ENCODE assay signal across 8 cellular contexts in the genomic region with DNA sequence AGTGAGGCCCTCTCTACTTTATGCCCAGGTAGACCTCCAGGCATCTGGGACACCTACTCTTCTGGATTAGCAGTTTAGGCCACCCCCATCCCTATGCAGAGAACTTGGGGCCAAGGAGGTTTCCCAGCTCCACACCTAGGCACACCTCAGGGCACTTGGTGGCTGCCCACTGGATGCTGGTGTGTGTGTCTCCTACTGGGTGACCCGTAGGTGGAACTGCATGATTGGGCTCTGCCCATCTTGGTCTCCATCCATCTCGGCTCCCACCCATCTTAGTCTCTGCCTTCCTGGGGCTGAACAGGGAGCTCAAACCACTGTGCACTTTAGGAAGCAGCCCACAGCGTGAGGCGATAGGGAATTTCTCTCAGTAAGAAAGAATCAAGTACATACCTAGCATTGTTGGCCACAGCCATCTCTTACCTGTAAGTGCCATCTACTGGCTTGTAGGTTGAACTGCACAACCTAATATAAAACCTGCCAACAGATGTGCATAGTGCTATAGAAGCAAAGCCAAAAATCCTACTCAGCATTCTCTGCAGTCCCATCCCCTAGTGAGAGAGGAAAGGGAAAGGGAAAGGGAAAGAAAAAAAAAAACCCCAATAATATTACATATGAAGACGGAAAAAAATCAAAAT.
A peak's percentile ranks its signal among the peaks of the same experiment; 100 is the strongest.
DNase-seq lines count a peak whose midpoint lies in the region; ATAC-seq and TF ChIP-seq lines count a peak whose summit lies in the region.

No MANE protein-coding gene starts in this region.

- peak; percentile 55 for ATAC-seq in stimulated activated naive CD8-positive, alpha-beta T cell treated with anti-CD3 and anti-CD28 coated beads, Interleukin-15, amount 100 ng/mL, for 72 hours
- ATAC-seq in stimulated activated naive CD8-positive, alpha-beta T cell treated with anti-CD3 and anti-CD28 coated beads, Interleukin-15, Interleukin-2, amounts not matched to agents 100 U/mL and 50 U/mL, for 24 hours, result no peak
- ATAC-seq in HG02840 (IDR thresholded peaks at IDR 0.05; ENCODE audit: low FRiP score, unreplicated experiment) (peak; percentile 68), upper lobe of left lung (ENCODE audit: low FRiP score in 2 of 2) (peak; percentile 23 to 65)
- ATAC-seq in activated CD4-positive, CD25-positive, alpha-beta regulatory T cell treated with anti-CD3 and anti-CD28 coated beads, Interleukin-2, amount 50 U/mL, for 24 hours, result no peak

- H3K4me1 Mint-ChIP-seq in stimulated activated naive CD8-positive, alpha-beta T cell treated with anti-CD3 and anti-CD28 coated beads, Interleukin-15, amount 100 ng/mL, for 72 hours, result no peaks in the 10 kb centered on the region

- TF ChIP-seq EP300 in upper lobe of left lung (IDR thresholded peaks at IDR 0.05), result no peak

- H3K4me1 ChIP-seq in upper lobe of left lung (no peaks in the 10 kb centered on the region), testis (no peaks in the 10 kb centered on the region)

- DNase-seq in stimulated activated naive CD8-positive, alpha-beta T cell treated with anti-CD3 and anti-CD28 coated beads, Interleukin-15, amount 100 ng/mL, for 72 hours, result no peak
- no peak for DNase-seq in stimulated activated naive CD8-positive, alpha-beta T cell treated with anti-CD3 and anti-CD28 coated beads, Interleukin-15, Interleukin-2, amounts not matched to agents 100 U/mL and 50 U/mL, for 24 hours
- DNase-seq in NCI-H774 (lab: John Stamatoyannopoulos, UW) (peak; percentile 5), fibroblast of mammary gland (ENCODE audit: low read depth) (peak; percentile 28), upper lobe of left lung (no peak), testis (no peak)

- peaks cover 0 to 14% of the 10 kb centered on the region in 2 donors for H3K9me3 Mint-ChIP-seq in stimulated activated naive CD8-positive, alpha-beta T cell treated with anti-CD3 and anti-CD28 coated beads, Interleukin-15, amount 100 ng/mL, for 72 hours

- no peak overlapping the region for H3K4me3 ChIP-seq in fibroblast of mammary gland (ENCODE audit: control insufficient read depth, low read depth, low read length)
- no peak overlapping the region for H3K4me3 ChIP-seq in upper lobe of left lung
- H3K4me3 ChIP-seq in testis, result no peak overlapping the region

- H3K27me3 ChIP-seq in upper lobe of left lung (no peaks in the 10 kb centered on the region), testis (no peaks in the 10 kb centered on the region)

- H3K36me3 ChIP-seq in upper lobe of left lung (no peaks in the 10 kb centered on the region), testis (ENCODE audit: low read depth, missing control alignments) (no peaks in the 10 kb centered on the region)

- TF ChIP-seq POLR2A in upper lobe of left lung (IDR thresholded peaks at IDR 0.05) (no peak), testis (IDR thresholded peaks at IDR 0.05) (no peak)

- H3K27ac ChIP-seq in upper lobe of left lung, result no peak overlapping the region
- no peak overlapping the region for H3K27ac ChIP-seq in testis

- WGBS in upper lobe of left lung, 2 donors, result 28 to 37% methylated on average over 5 of the region's 5 CpGs
- whole genome bisulfite sequencing in testis, 2 donors, result 40 to 47% methylated on average over 4 to 5 of the region's 5 CpGs

- TF ChIP-seq CTCF in fibroblast of mammary gland (conservative IDR thresholded peaks at IDR 0.05; ENCODE audit: control insufficient read depth, insufficient read depth, low read depth, low read length) (peak; percentile 51), upper lobe of left lung (IDR thresholded peaks at IDR 0.05) (peak in 3 of 6 experiments; percentile 34 to 61 (median 39)), testis (IDR thresholded peaks at IDR 0.05) (no peak)

- no peak overlapping the region for H3K4me3 Mint-ChIP-seq in stimulated activated naive CD8-positive, alpha-beta T cell treated with anti-CD3 and anti-CD28 coated beads, Interleukin-15, amount 100 ng/mL, for 72 hours

- H3K9me3 ChIP-seq in upper lobe of left lung (no peaks in the 10 kb centered on the region), testis (no peaks in the 10 kb centered on the region)

- H3K27ac Mint-ChIP-seq in stimulated activated naive CD8-positive, alpha-beta T cell treated with anti-CD3 and anti-CD28 coated beads, Interleukin-15, amount 100 ng/mL, for 72 hours, result no peak overlapping the region

- intact Hi-C loops in testis (cut with DNase I; ENCODE audit: low total_unique reads), result no loop called here

- peaks cover 43% of the 10 kb centered on the region for H3K27me3 Mint-ChIP-seq in stimulated activated naive CD8-positive, alpha-beta T cell treated with anti-CD3 and anti-CD28 coated beads, Interleukin-15, amount 100 ng/mL, for 72 hours

Comparison
In these comparisons a context has a peak if more than half of its experiments do, and no peak if none do; other contexts are left out.
1. ATAC-seq: peak in stimulated activated naive CD8-positive, alpha-beta T cell treated with anti-CD3 and anti-CD28 coated beads, Interleukin-15, amount 100 ng/mL, for 72 hours (single experiment), HG02840 (single experiment) and upper lobe of left lung (2 of 2); none in stimulated activated naive CD8-positive, alpha-beta T cell treated with anti-CD3 and anti-CD28 coated beads, Interleukin-15, Interleukin-2, amounts not matched to agents 100 U/mL and 50 U/mL, for 24 hours (single experiment) and activated CD4-positive, CD25-positive, alpha-beta regulatory T cell treated with anti-CD3 and anti-CD28 coated beads, Interleukin-2, amount 50 U/mL, for 24 hours (0 of 2).
2. DNase-seq: peak in NCI-H774 (single experiment) and fibroblast of mammary gland (single experiment); none in stimulated activated naive CD8-positive, alpha-beta T cell treated with anti-CD3 and anti-CD28 coated beads, Interleukin-15, amount 100 ng/mL, for 72 hours (0 of 2), stimulated activated naive CD8-positive, alpha-beta T cell treated with anti-CD3 and anti-CD28 coated beads, Interleukin-15, Interleukin-2, amounts not matched to agents 100 U/mL and 50 U/mL, for 24 hours (single experiment), upper lobe of left lung (0 of 2) and testis (single experiment).